29 cellular contexts compared by ENCODE assay signal in genomic region chr2:210387074-210387473, GRCh38.
"Had no signal": no experiment of that assay in that cellular context is flagged by ENCODE, and none has a peak within 500 bp of the region (broad histone marks: within the 10 kb centered on the region; RNA-seq: fewer than 3 reads in every experiment).

No MANE protein-coding gene starts in this region.

- H3K4me1 Mint-ChIP-seq: naive thymus-derived CD8-positive, alpha-beta T cell; nephron progenitor cell; neural crest cell; stimulated activated memory B cell treated with anti-CD40 and anti-IgM and Interleukin-4, amounts not matched to agents 10 μg/mL and 1 μg/mL and 100 μg/mL, for 72 hours; stimulated activated naive CD8-positive, alpha-beta T cell treated with anti-CD3 and anti-CD28 coated beads, Interleukin-15, amount 100 ng/mL, for 72 hours had no signal

- H3K27ac Mint-ChIP-seq: naive thymus-derived CD8-positive, alpha-beta T cell; natural killer cell treated with Interleukin-12 subunit alpha and Interleukin-12 subunit beta and Interleukin-15 and Interleukin-18, amount 100 ng/mL, for 72 hours; nephron progenitor cell; stimulated activated memory B cell treated with anti-CD40 and anti-IgM and Interleukin-4, amounts not matched to agents 10 μg/mL and 1 μg/mL and 100 μg/mL, for 72 hours; stimulated activated naive CD8-positive, alpha-beta T cell treated with anti-CD3 and anti-CD28 coated beads, Interleukin-15, amount 100 ng/mL, for 72 hours; type B pancreatic cell had no signal

- H3K36me3 ChIP-seq: neutrophil, pancreas, prostate gland, right lobe of liver, sigmoid colon, suprapubic skin, tibial artery, transverse colon, upper lobe of right lung, uterus had no signal

- H3K27me3 ChIP-seq: neutrophil, pancreas, right lobe of liver, sigmoid colon, suprapubic skin, testis, tibial artery, transverse colon, upper lobe of right lung, uterus had no signal

- H3K9me3 ChIP-seq: neutrophil, pancreas, prostate gland, right lobe of liver, sigmoid colon, suprapubic skin, testis, tibial artery, upper lobe of right lung, uterus had no signal

- H3K9me3 Mint-ChIP-seq: naive thymus-derived CD8-positive, alpha-beta T cell; nephron progenitor cell; neural crest cell; stimulated activated memory B cell treated with anti-CD40 and anti-IgM and Interleukin-4, amounts not matched to agents 10 μg/mL and 1 μg/mL and 100 μg/mL, for 72 hours; type B pancreatic cell had no signal

- H3K36me3 Mint-ChIP-seq: naive thymus-derived CD8-positive, alpha-beta T cell; natural killer cell treated with Interleukin-12 subunit alpha and Interleukin-12 subunit beta and Interleukin-15 and Interleukin-18, amount 100 ng/mL, for 72 hours; stimulated activated memory B cell treated with anti-CD40 and anti-IgM and Interleukin-4, amounts not matched to agents 10 μg/mL and 1 μg/mL and 100 μg/mL, for 72 hours; type B pancreatic cell had no signal

- DNase-seq: naive thymus-derived CD8-positive, alpha-beta T cell; nephron progenitor cell; nucleus accumbens; pancreas; right cardiac atrium; right lobe of liver; sigmoid colon; small intestine; stimulated activated CD4-positive, alpha-beta T cell treated with anti-CD3 and anti-CD28 coated beads, Interleukin-15, amount 100 ng/mL, for 24 hours; stimulated activated CD4-positive, alpha-beta T cell treated with anti-CD3 and anti-CD28 coated beads, Interleukin-2, amount 100 ng/mL, for 24 hours; stimulated activated CD4-positive, alpha-beta T cell treated with anti-CD3 and anti-CD28 coated beads, Interleukin-4, amount 100 ng/mL, for 1 hour; stimulated activated CD4-positive, alpha-beta T cell treated with anti-CD3 and anti-CD28 coated beads, Interleukin-4, amount 100 ng/mL, for 4 hours; stimulated activated CD8-positive, alpha-beta memory T cell treated with anti-CD3 and anti-CD28 coated beads, Interleukin-4, amount 100 ng/mL, for 48 hours; stimulated activated naive CD4-positive, alpha-beta T cell; stimulated activated naive CD8-positive, alpha-beta T cell treated with anti-CD3 and anti-CD28 coated beads, Interleukin-15, amount 100 ng/mL, for 72 hours; stimulated activated naive CD8-positive, alpha-beta T cell treated with anti-CD3 and anti-CD28 coated beads, Interleukin-15, Interleukin-2, amounts not matched to agents 100 U/mL and 50 U/mL, for 24 hours; substantia nigra; testis; tibial artery; transverse colon; upper lobe of right lung; uterus had no signal

- H3K4me3 Mint-ChIP-seq: naive thymus-derived CD8-positive, alpha-beta T cell; natural killer cell treated with Interleukin-12 subunit alpha and Interleukin-12 subunit beta and Interleukin-15 and Interleukin-18, amount 100 ng/mL, for 72 hours; nephron progenitor cell; neural crest cell; stimulated activated memory B cell treated with anti-CD40 and anti-IgM and Interleukin-4, amounts not matched to agents 10 μg/mL and 1 μg/mL and 100 μg/mL, for 72 hours; stimulated activated naive CD8-positive, alpha-beta T cell treated with anti-CD3 and anti-CD28 coated beads, Interleukin-15, amount 100 ng/mL, for 72 hours; type B pancreatic cell had no signal

- H3K4me3 ChIP-seq: pancreas, prostate gland, right lobe of liver, sigmoid colon, suprapubic skin, testis, tibial artery, transverse colon, upper lobe of right lung, uterus had no signal

- H3K4me1 ChIP-seq: pancreas, prostate gland, right lobe of liver, sigmoid colon, suprapubic skin, testis, tibial artery, transverse colon, upper lobe of right lung, uterus had no signal

- H3K27ac ChIP-seq: neutrophil, pancreas, prostate gland, right lobe of liver, sigmoid colon, suprapubic skin, testis, tibial artery, transverse colon, upper lobe of right lung, uterus had no signal

- ATAC-seq: naive thymus-derived CD8-positive, alpha-beta T cell; natural killer cell treated with Interleukin-12 subunit alpha and Interleukin-12 subunit beta and Interleukin-15 and Interleukin-18, amount 100 ng/mL, for 72 hours; pancreas; right cardiac atrium; right lobe of liver; stimulated activated memory B cell treated with anti-CD40 and anti-IgM and Interleukin-4, amounts not matched to agents 10 μg/mL and 1 μg/mL and 100 μg/mL, for 72 hours; stimulated activated naive CD8-positive, alpha-beta T cell treated with anti-CD3 and anti-CD28 coated beads, Interleukin-15, amount 100 ng/mL, for 72 hours; stimulated activated naive CD8-positive, alpha-beta T cell treated with anti-CD3 and anti-CD28 coated beads, Interleukin-15, Interleukin-2, amounts not matched to agents 100 U/mL and 50 U/mL, for 24 hours; upper lobe of right lung had no signal

- H3K27me3 Mint-ChIP-seq: natural killer cell treated with Interleukin-12 subunit alpha and Interleukin-12 subunit beta and Interleukin-15 and Interleukin-18, amount 100 ng/mL, for 72 hours; stimulated activated naive CD8-positive, alpha-beta T cell treated with anti-CD3 and anti-CD28 coated beads, Interleukin-15, amount 100 ng/mL, for 72 hours; type B pancreatic cell had no signal
